8 cellular contexts compared by ENCODE assay signal in the genomic region with DNA sequence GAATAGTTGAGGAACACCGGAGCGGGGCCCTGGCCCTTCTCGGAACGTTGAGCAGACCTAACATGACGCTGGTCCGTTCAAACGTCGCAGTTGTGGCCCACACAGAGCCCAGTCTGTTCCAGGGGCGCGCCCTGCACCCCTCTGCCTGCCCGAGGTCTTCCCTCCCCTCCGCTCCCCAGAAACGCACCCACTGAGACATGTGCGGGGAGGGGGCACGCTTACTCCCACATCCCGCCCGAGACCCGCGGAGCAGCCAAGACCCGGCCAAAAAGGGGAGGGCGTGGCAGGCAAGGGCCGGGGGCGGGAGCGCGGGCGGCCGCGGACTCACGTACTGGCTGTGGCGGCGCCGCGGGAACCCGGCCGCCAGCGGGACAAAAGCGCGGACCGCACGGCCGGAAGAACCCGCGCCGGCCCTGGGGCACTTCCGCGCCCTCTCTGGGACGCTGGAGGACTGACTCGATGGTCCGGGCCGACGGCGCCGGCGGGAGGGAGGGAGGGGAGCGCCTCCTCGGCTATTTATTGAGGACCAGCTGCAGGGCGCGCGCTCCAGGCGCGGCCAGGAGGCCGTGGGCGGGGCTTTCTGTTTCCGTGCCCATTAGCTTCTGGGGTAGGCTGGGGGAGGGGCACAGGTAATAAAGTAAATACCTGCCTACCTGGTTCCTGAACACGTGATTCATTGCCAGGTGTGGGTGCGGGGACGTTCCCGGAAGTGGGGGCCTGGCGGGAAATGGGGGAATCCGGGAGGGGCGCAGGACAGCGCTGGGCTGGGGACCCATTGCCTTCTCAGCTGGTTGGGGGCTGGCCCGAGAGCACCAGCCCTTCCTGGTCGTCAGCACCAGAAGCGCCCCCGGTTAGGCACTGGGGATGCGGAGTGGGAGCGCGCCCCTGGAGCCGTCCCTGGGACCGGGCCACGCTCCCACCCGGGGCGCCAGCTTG. TPM values are rescaled to one million over a fixed set of nuclear protein-coding genes. Genes with fewer than 3 reads are reported as not detected.
DNase-seq lines count a peak whose midpoint lies in the region; ATAC-seq, FAIRE-seq and TF ChIP-seq lines count a peak whose summit lies in the region.

TSS of gene ZFP62 (minus strand) at position 390 of the 936 bp plus-strand sequence. CDS start at position 333, 57 bp downstream.

- peak; percentile 59 for ATAC-seq in GM18870 (IDR thresholded peaks at IDR 0.05; ENCODE audit: unreplicated experiment)
- ATAC-seq in HG03108 (IDR thresholded peaks at IDR 0.05; ENCODE audit: unreplicated experiment), result peak; percentile 92

- H3K27ac ChIP-seq in VCaP, result peak within 1 kb of the TSS; percentile 99
- H3K27ac ChIP-seq in small intestine (ENCODE audit: low read depth in 1 of 2, low read length in 1 of 2), result peak within 1 kb of the TSS; percentile 95 to 99

- DNase-seq in ACHN (peak; percentile 87), NCI-H2171 treated with DMSO at 0.1 percent for 48 hours (lab: John Stamatoyannopoulos, UW) (peak; percentile 85), T47D (ENCODE audit: low read depth in 1 of 2, low spot score in 1 of 2) (peak; percentile 86 to 95), iPS-NIHi11 (ENCODE audit: low spot score) (peak; percentile 90), small intestine (peak; percentile 97)

- no peak for FAIRE-seq in small intestine (lab: Jason Lieb, UNC)

- no peaks in the 10 kb centered on the region for H3K4me1 ChIP-seq in small intestine (ENCODE audit: control insufficient read depth in 2 of 2, insufficient read depth in 1 of 2, low read depth in 1 of 2, low read length in 1 of 2)

- H3K27me3 ChIP-seq in small intestine (ENCODE audit: control insufficient read depth in 2 of 2, insufficient read depth in 2 of 2, low read length in 2 of 2), result no peaks in the 10 kb centered on the region

- TF ChIP-seq CTCF in VCaP (conservative IDR thresholded peaks at IDR 0.05), result peak; percentile 40; the same call in 1 of the 2 replicates

- H3K9me3 ChIP-seq in small intestine (ENCODE audit: control insufficient read depth, low read depth), result no peaks in the 10 kb centered on the region

- H3K4me3 ChIP-seq in small intestine (ENCODE audit: low read depth in 1 of 2, low read length in 2 of 2), result peak within 1 kb of the TSS; percentile 86 to 95

- in situ Hi-C loops in ACHN (cut with HindIII; ENCODE audit: low pct_ligation_motif_present, low pct_unique_long_range_greater_than_20kb, low sequenced_read_pairs), result no loop called here
- in situ Hi-C loops in T47D (cut with HindIII; ENCODE audit: low pct_unique_long_range_greater_than_20kb, low sequenced_read_pairs), result no loop called here

- 0 to 1% (median 0%) methylated on average over 72 to 84 of the region's 84 CpGs for WGBS in small intestine, 3 donors

- no peaks in the 10 kb centered on the region for H3K36me3 ChIP-seq in small intestine (ENCODE audit: control insufficient read depth in 2 of 2, insufficient read depth in 2 of 2, low read length in 2 of 2)

RNA-seq across cellular contexts. Expression of gene ZFP62, which starts in this region (rescaled TPM):
- polyA plus RNA-seq in small intestine, result 10 to 100 TPM in 2 of 3 donors, 1 to 10 TPM in 1; 8.7 to 17.6 (median 14.9) TPM

Comparison
In these comparisons a context has a peak if more than half of its experiments do, and no peak if none do; other contexts are left out.
1. Peak in every context shown above with its lines: DNase-seq, ATAC-seq, H3K4me3 ChIP-seq and H3K27ac ChIP-seq.